ENCODE assay signal across 8 cellular contexts in genomic region chr2:152189622-152190495, GRCh38. TPM values are rescaled to one million over a fixed set of nuclear protein-coding genes. Genes with fewer than 3 reads are reported as not detected.
DNase-seq lines count a peak whose midpoint lies in the region; ATAC-seq, FAIRE-seq and TF ChIP-seq lines count a peak whose summit lies in the region.

No MANE protein-coding gene starts in this region.

- POLR2A ChIA-PET in GM12878 (lab: Charles Lee) = no interaction called here

- in situ Hi-C loops in GM12878 (cut with MboI) = loop anchor here (5.0 to 25.0 kb wide), 2 partner anchors 442 to 1322 kb away; no protein-coding TSS in a partner anchor

- TF ChIP-seq CTCF in GM12873 (IDR thresholded peaks at IDR 0.05; ENCODE audit: insufficient read depth, low read depth, low read length, missing control alignments) (peak; percentile 63), GM12878 (IDR thresholded peaks at IDR 0.05 in 2 of 3, conservative IDR thresholded peaks at IDR 0.05 in 1 of 3; ENCODE audit: control insufficient read depth in 2 of 3, extremely low read depth in 1 of 3, insufficient read depth in 1 of 3, low read depth in 3 of 3, low read length in 3 of 3) (peak; percentile 71 to 79 (median 73))

- no peaks in the 10 kb centered on the region for H3K4me1 ChIP-seq in GM12878 (ENCODE audit: control insufficient read depth, insufficient read depth, low read length)

- CTCF ChIA-PET in GM12878 (lab: Yijun Ruan, JAX) = interaction anchor here (0.8 to 5.5 kb wide), 16 partner anchors 13 to 731 kb away, joined by 3 to 52 read pairs (median 4); partner anchors contain the start of gene STAM2

- H3K27ac ChIP-seq in GM12878 (ENCODE audit: control insufficient read depth, insufficient read depth) (no peak overlapping the region), substantia nigra (ENCODE audit: low read depth, low read length, poor library complexity, severe bottlenecking) (no peak overlapping the region)

- no peaks in the 10 kb centered on the region for H3K36me3 Mint-ChIP-seq in immature natural killer cell
- H3K36me3 Mint-ChIP-seq in activated T-helper 1 cell treated with anti-CD3 and anti-CD28 coated beads, Interleukin-12 subunit alpha, Interleukin-12 subunit beta, Interleukin-2, Interleukin-4 antibody, amounts not matched to agents 30 ng/mL and 10 ng/mL and 1 ng/mL, durations not matched to agents 14 hours and 24 hours and 36 hours (ENCODE audit: low read depth) = peaks cover 2% of the 10 kb centered on the region

- peak; percentile 97 for TF ChIP-seq RAD21 in GM12878 (IDR thresholded peaks at IDR 0.05; ENCODE audit: insufficient read depth, low read depth, low read length)

- peak; percentile 69 for FAIRE-seq in GM12878 (lab: Jason Lieb, UNC)

- H3K9me3 Mint-ChIP-seq in immature natural killer cell = no peaks in the 10 kb centered on the region
- H3K9me3 Mint-ChIP-seq in activated T-helper 1 cell treated with anti-CD3 and anti-CD28 coated beads, Interleukin-12 subunit alpha, Interleukin-12 subunit beta, Interleukin-2, Interleukin-4 antibody, amounts not matched to agents 30 ng/mL and 10 ng/mL and 1 ng/mL, durations not matched to agents 14 hours and 24 hours and 36 hours = no peaks in the 10 kb centered on the region

- intact Hi-C loops in GM12878 (cut with micrococcal nuclease; ENCODE audit: unreplicated experiment) = loop anchor here (1.0 to 5.0 kb wide), 2 partner anchors 277 to 445 kb away; no protein-coding TSS in a partner anchor
- intact Hi-C loops in activated T-helper 1 cell treated with anti-CD3 and anti-CD28 coated beads, Interleukin-12 subunit alpha, Interleukin-12 subunit beta, Interleukin-2, Interleukin-4 antibody, amounts not matched to agents 30 ng/mL and 10 ng/mL and 1 ng/mL, durations not matched to agents 14 hours and 24 hours and 36 hours (cut with micrococcal nuclease) = loop anchor here (1.0 to 5.0 kb wide), 2 partner anchors 147 to 445 kb away; partner anchors contain the start of gene FMNL2

- H3K27ac Mint-ChIP-seq in immature natural killer cell = no peak overlapping the region
- no peak overlapping the region for H3K27ac Mint-ChIP-seq in activated T-helper 1 cell treated with anti-CD3 and anti-CD28 coated beads, Interleukin-12 subunit alpha, Interleukin-12 subunit beta, Interleukin-2, Interleukin-4 antibody, amounts not matched to agents 30 ng/mL and 10 ng/mL and 1 ng/mL, durations not matched to agents 14 hours and 24 hours and 36 hours

- BruUV-seq in GM12878 (replicated peaks; lab: Mats Ljungman, UMichigan) = no TSS peak

- TF ChIP-seq POLR2A in GM12878 (IDR thresholded peaks at IDR 0.05; ENCODE audit: low read depth, low read length) = no peak

- H3K9ac ChIP-seq in GM12878 (ENCODE audit: control insufficient read depth, insufficient read depth, low read length) = no peak overlapping the region

- peaks cover 2 to 11% (median 4%) of the 10 kb centered on the region in 3 donors for H3K27me3 Mint-ChIP-seq in immature natural killer cell (ENCODE audit: low read depth in 3 of 3)
- H3K27me3 Mint-ChIP-seq in activated T-helper 1 cell treated with anti-CD3 and anti-CD28 coated beads, Interleukin-12 subunit alpha, Interleukin-12 subunit beta, Interleukin-2, Interleukin-4 antibody, amounts not matched to agents 30 ng/mL and 10 ng/mL and 1 ng/mL, durations not matched to agents 14 hours and 24 hours and 36 hours (ENCODE audit: insufficient read depth) = peaks cover 7% of the 10 kb centered on the region

- RAD21 ChIA-PET in GM12878 (lab: Charles Lee; ENCODE audit: unreplicated experiment) = interaction anchor here (0.7 to 1.5 kb wide), 12 partner anchors 14 to 448 kb away, joined by 3 to 13 read pairs (median 3); partner anchors contain the start of gene STAM2

- SMC1A ChIA-PET in GM12878 (lab: Charles Lee; ENCODE audit: uncharacterized antibody, unreplicated experiment) = interaction anchor here (0.9 to 2.4 kb wide), 11 partner anchors 9 to 553 kb away, joined by 3 to 17 read pairs (median 3); no protein-coding TSS in a partner anchor

- H3K36me3 ChIP-seq in GM12878 (ENCODE audit: control insufficient read depth in 2 of 2, insufficient read depth in 2 of 2, low read length in 1 of 2) = no peaks in the 10 kb centered on the region

- no peaks in the 10 kb centered on the region for H3K27me3 ChIP-seq in GM12878 (replicated peaks in 1 of 2; ENCODE audit: control insufficient read depth in 2 of 2, insufficient read depth in 2 of 2, low read length in 1 of 2)

- 20% methylated on average over 8 of the region's 8 CpGs for WGBS in GM12878 (ENCODE audit: insufficient coverage, insufficient replicate concordance, low lambda C conversion rate, missing lambda C conversion rate)

- H3K4me2 ChIP-seq in GM12878 (ENCODE audit: control insufficient read depth, insufficient read depth) = no peak overlapping the region

- H3K4me3 ChIP-seq in GM12878 = no peak overlapping the region

- no peaks in the 10 kb centered on the region for H4K20me1 ChIP-seq in GM12878 (ENCODE audit: control insufficient read depth, insufficient read depth)

- no peak overlapping the region for H3K4me3 Mint-ChIP-seq in immature natural killer cell
- no peak overlapping the region for H3K4me3 Mint-ChIP-seq in activated T-helper 1 cell treated with anti-CD3 and anti-CD28 coated beads, Interleukin-12 subunit alpha, Interleukin-12 subunit beta, Interleukin-2, Interleukin-4 antibody, amounts not matched to agents 30 ng/mL and 10 ng/mL and 1 ng/mL, durations not matched to agents 14 hours and 24 hours and 36 hours

- ATAC-seq in HG02884 (IDR thresholded peaks at IDR 0.05; ENCODE audit: unreplicated experiment) (peak; percentile 69), GM12878 (peak; percentile 94)

- H3K79me2 ChIP-seq in GM12878 (ENCODE audit: control insufficient read depth, insufficient read depth, low read length) = no peaks in the 10 kb centered on the region

- H2AFZ ChIP-seq in GM12878 (ENCODE audit: control insufficient read depth, low read depth, low read length) = no peak overlapping the region

- no peaks in the 10 kb centered on the region; the same call in 2 of the 3 replicates for H3K9me3 ChIP-seq in GM12878 (replicated peaks; ENCODE audit: control insufficient read depth, insufficient read depth, low read length)

- no peaks in the 10 kb centered on the region for H3K4me1 Mint-ChIP-seq in immature natural killer cell
- H3K4me1 Mint-ChIP-seq in activated T-helper 1 cell treated with anti-CD3 and anti-CD28 coated beads, Interleukin-12 subunit alpha, Interleukin-12 subunit beta, Interleukin-2, Interleukin-4 antibody, amounts not matched to agents 30 ng/mL and 10 ng/mL and 1 ng/mL, durations not matched to agents 14 hours and 24 hours and 36 hours (ENCODE audit: low read depth) = peaks cover 4% of the 10 kb centered on the region

- peak; percentile 57 for DNase-seq in AG08396 (ENCODE audit: low spot score)
- DNase-seq in NCI-H345 (lab: John Stamatoyannopoulos, UW) = peak; percentile 58
- DNase-seq in GM12878 (ENCODE audit: low read depth, low spot score) = no peak
- peak in 2 of 3 donors; percentile 15 to 17 for DNase-seq in immature natural killer cell
- DNase-seq in substantia nigra (lab: John Stamatoyannopoulos, UW) = peak in 26 of 49 donors; percentile 1 to 61 (median 14)
- DNase-seq in activated T-helper 1 cell treated with anti-CD3 and anti-CD28 coated beads, Interleukin-12 subunit alpha, Interleukin-12 subunit beta, Interleukin-2, Interleukin-4 antibody, amounts not matched to agents 30 ng/mL and 10 ng/mL and 1 ng/mL, durations not matched to agents 14 hours and 24 hours and 36 hours (ENCODE audit: low spot score) = no peak

- TF ChIP-seq EP300 in GM12878 (IDR thresholded peaks at IDR 0.05; ENCODE audit: borderline replicate concordance in 1 of 2, control insufficient read depth in 1 of 2, low read depth in 2 of 2, low read length in 2 of 2) = no peak

TF ChIP-seq in GM12878, 131 proteins besides CTCF, POLR2A, EP300 and RAD21 (continues in another document):
- TF ChIP-seq TCF7 (IDR thresholded peaks at IDR 0.05; ENCODE audit: borderline replicate concordance) (no peak), SMARCA5 (IDR thresholded peaks at IDR 0.05) (no peak), SPI1 (IDR thresholded peaks at IDR 0.05; ENCODE audit: borderline replicate concordance, insufficient read depth, low read depth, low read length) (no peak), LARP7 (IDR thresholded peaks at IDR 0.05) (no peak), BMI1 (IDR thresholded peaks at IDR 0.05; ENCODE audit: borderline replicate concordance) (0 out of 2 replicates have a peak, but pooled peaks have one; percentile 17), RB1 (IDR thresholded peaks at IDR 0.05; ENCODE audit: borderline replicate concordance) (no peak), CHD4 (IDR thresholded peaks at IDR 0.05) (no peak), TAF1 (IDR thresholded peaks at IDR 0.05; ENCODE audit: borderline replicate concordance, low read depth, low read length) (no peak), MYC (IDR thresholded peaks at IDR 0.05; ENCODE audit: insufficient read depth, insufficient read length, insufficient replicate concordance, low read length, severe bottlenecking) (no peak)

RNA-seq across cellular contexts. Expression of gene STAM2, which starts 14.3 kb away (rescaled TPM):
- total RNA-seq in GM12878 (2013; cell fraction: nucleolus; rRNA removed) = 57.1 and 59.3 TPM in 2 replicates
- total RNA-seq in GM12878 (2014; rRNA removed) = 16.2 and 19.4 TPM in 2 replicates
- 20.0 and 20.5 TPM in 2 replicates for total RNA-seq in GM12878 (2014; rRNA removed; fragmentation: Illumina TruSeq; extraction: Trizol)
- 19.7 and 21.5 TPM in 2 replicates for total RNA-seq in GM12878 (2021)
- polyA plus RNA-seq in GM12878 (2011; ENCODE audit: low read depth) = 4.4 TPM
- 21.6 and 36.5 TPM in 2 replicates for polyA plus RNA-seq in GM12878 (2011; rRNA removed)
- 7.9 and 8.4 TPM in 2 replicates for polyA plus RNA-seq in GM12878 (2011; cell fraction: cytosol; rRNA removed)
- polyA plus RNA-seq in GM12878 (2011; cell fraction: nucleus; rRNA removed) = 18.3 and 22.4 TPM in 2 replicates
- polyA plus RNA-seq in GM12878 (2012) = 6.6 and 8.4 TPM in 2 replicates
- polyA plus RNA-seq in GM12878 (2014; fragmentation: Illumina TruSeq; extraction: Trizol) = 16.3 and 19.1 TPM in 2 replicates
- polyA plus RNA-seq in GM12878 (2014; fragmentation: Nextera tagmentation; extraction: Ambion mirVana) = 1 to 10 TPM; 4.4 to 7.8 TPM
- polyA plus RNA-seq in GM12878 (2014; rRNA removed) = 11.5 and 13.2 TPM in 2 replicates
- 10 to 100 TPM; 15.9 to 16.9 TPM for polyA plus RNA-seq in GM12878 (2016; fragmentation: Nextera tagmentation; extraction: Ambion mirVana)
- polyA minus RNA-seq in GM12878 (2011; rRNA and poly(A)+ RNA removed) = 20.0 and 27.9 TPM in 2 replicates
- polyA minus RNA-seq in GM12878 (2011; cell fraction: cytosol; rRNA and poly(A)+ RNA removed) = 9.0 and 10.9 TPM in 2 replicates
- 12.0 and 15.4 TPM in 2 replicates for polyA minus RNA-seq in GM12878 (2011; cell fraction: nucleus; rRNA and poly(A)+ RNA removed)
- polyA plus RNA-seq in immature natural killer cell = 1 to 10 TPM; 3.9 to 6.6 (median 5.6) TPM
- total RNA-seq in activated T-helper 1 cell treated with anti-CD3 and anti-CD28 coated beads, Interleukin-12 subunit alpha, Interleukin-12 subunit beta, Interleukin-2, Interleukin-4 antibody, amounts not matched to agents 30 ng/mL and 10 ng/mL and 1 ng/mL, durations not matched to agents 14 hours and 24 hours and 36 hours = 18.6 and 20.0 TPM in 2 replicates

Comparison
In these comparisons a context has a peak if more than half of its experiments do, and no peak if none do; other contexts are left out.
1. DNase-seq: peak in AG08396 (single experiment), NCI-H345 (single experiment), immature natural killer cell (2 of 3) and substantia nigra (26 of 49); none in GM12878 (single experiment) and activated T-helper 1 cell treated with anti-CD3 and anti-CD28 coated beads, Interleukin-12 subunit alpha, Interleukin-12 subunit beta, Interleukin-2, Interleukin-4 antibody, amounts not matched to agents 30 ng/mL and 10 ng/mL and 1 ng/mL, durations not matched to agents 14 hours and 24 hours and 36 hours (single experiment).